ENCODE assay signal across 8 cellular contexts in the genomic region with DNA sequence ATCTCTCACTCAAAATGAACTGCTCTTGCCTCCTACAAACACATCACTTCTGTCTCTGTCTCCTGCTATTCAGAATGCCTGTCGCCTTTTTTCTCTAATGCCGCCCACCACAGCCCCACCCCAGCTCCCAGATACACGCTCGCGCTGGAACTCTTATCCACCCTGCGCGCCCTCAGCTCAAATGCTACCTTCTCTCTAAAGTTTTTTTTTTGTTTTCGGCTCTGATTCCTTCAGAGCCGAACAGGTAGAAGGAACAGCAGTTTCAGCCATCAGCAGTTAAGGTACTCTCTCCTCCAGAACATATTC. TPM values are rescaled to one million over a fixed set of nuclear protein-coding genes. Genes with fewer than 3 reads are reported as not detected.
DNase-seq lines count a peak whose midpoint lies in the region; ATAC-seq and TF ChIP-seq lines count a peak whose summit lies in the region.

No MANE protein-coding gene starts in this region.

- 2% methylated on average over 9 of the region's 9 CpGs for WGBS in SK-N-SH (ENCODE audit: low lambda C conversion rate)

- H3K27ac ChIP-seq in SK-N-SH (ENCODE audit: low read depth in 2 of 2, low read length in 1 of 2): peak overlapping the region; percentile 17 to 92; a peak in 3 of 4 replicates
- H3K27ac ChIP-seq in effector memory CD4-positive, alpha-beta T cell (ENCODE audit: insufficient read depth, low read length, poor library complexity, severe bottlenecking): peak overlapping the region; percentile 88

- H3K27me3 ChIP-seq in H7 (ENCODE audit: control insufficient read depth, insufficient read depth, low read length) (no peaks in the 10 kb centered on the region), SK-N-SH (ENCODE audit: insufficient read depth) (no peaks in the 10 kb centered on the region)
- H3K27me3 ChIP-seq in effector memory CD4-positive, alpha-beta T cell (replicated peaks; ENCODE audit: control insufficient read depth, insufficient read depth, low read length, poor library complexity, severe bottlenecking): no peaks in the 10 kb centered on the region

- H3K4me2 ChIP-seq in SK-N-SH: peak overlapping the region; percentile 89

- H4K20me1 ChIP-seq in SK-N-SH (ENCODE audit: insufficient read depth): peaks cover 2% of the 10 kb centered on the region; the same call in 1 of the 2 replicates

- H3K36me3 ChIP-seq in H7 (replicated peaks; ENCODE audit: control insufficient read depth, insufficient read depth, low read length) (no peaks in the 10 kb centered on the region), SK-N-SH (replicated peaks in 1 of 2; ENCODE audit: control insufficient read depth in 1 of 2, insufficient read depth in 2 of 2, low read length in 1 of 2) (no peaks in the 10 kb centered on the region)
- H3K36me3 ChIP-seq in effector memory CD4-positive, alpha-beta T cell (ENCODE audit: control insufficient read depth, insufficient read depth, low read length): no peaks in the 10 kb centered on the region

- peaks cover 4% of the 10 kb centered on the region for H3K79me2 ChIP-seq in SK-N-SH (ENCODE audit: insufficient read depth)

- H3K9me2 ChIP-seq in SK-N-SH: no peaks in the 10 kb centered on the region

- H3K27me3 Mint-ChIP-seq in natural killer cell (ENCODE audit: low read depth in 2 of 2): no peaks in the 10 kb centered on the region

- H2AFZ ChIP-seq in SK-N-SH (ENCODE audit: low read depth): peak overlapping the region; percentile 96

- no peak for TF ChIP-seq RAD21 in SK-N-SH (IDR thresholded peaks at IDR 0.05; ENCODE audit: low read length)

- peak; percentile 44 for DNase-seq in H7
- DNase-seq in SK-N-SH: peak; percentile 47
- DNase-seq in effector memory CD4-positive, alpha-beta T cell: no peak
- DNase-seq in natural killer cell: no peak
- DNase-seq in GM10266 (ENCODE audit: extremely low spot score): no peak
- no peak for DNase-seq in AG08395 (ENCODE audit: low spot score)

- CTCF ChIA-PET in SK-N-SH (lab: Yijun Ruan, JAX): interaction anchor here (0.7 to 8.1 kb wide), 24 partner anchors 10 to 195 kb away, joined by 3 to 76 read pairs (median 3); no protein-coding TSS in a partner anchor

- H3K36me3 Mint-ChIP-seq in natural killer cell: no peaks in the 10 kb centered on the region

- intact Hi-C loops in natural killer cell (cut with micrococcal nuclease): loop anchor here (10.0 kb wide), 2 partner anchors 370 to 750 kb away; a partner anchor contains a TSS

- TF ChIP-seq EP300 in SK-N-SH (IDR thresholded peaks at IDR 0.05; ENCODE audit: borderline replicate concordance in 1 of 2, low read depth in 1 of 2, low read length in 1 of 2): no peak

- no peaks in the 10 kb centered on the region for H3K9me3 Mint-ChIP-seq in natural killer cell

- H3K4me3 ChIP-seq in H7 (ENCODE audit: insufficient read depth, low read depth, low read length): peak overlapping the region; percentile 60
- peak overlapping the region; percentile 87 to 89 for H3K4me3 ChIP-seq in SK-N-SH (ENCODE audit: low read depth in 2 of 2, low read length in 1 of 2)
- peak overlapping the region; percentile 68 for H3K4me3 ChIP-seq in effector memory CD4-positive, alpha-beta T cell (ENCODE audit: insufficient read depth, low read depth, low read length, poor library complexity, severe bottlenecking)

- H3K9ac ChIP-seq in SK-N-SH: peak overlapping the region; percentile 65

- peak overlapping the region; percentile 90 for H3K4me3 Mint-ChIP-seq in natural killer cell

- peaks cover 45 to 51% of the 10 kb centered on the region in 2 donors for H3K4me1 Mint-ChIP-seq in natural killer cell

- H3K9me3 ChIP-seq in SK-N-SH: no peaks in the 10 kb centered on the region
- H3K9me3 ChIP-seq in effector memory CD4-positive, alpha-beta T cell (ENCODE audit: control insufficient read depth, low read length): no peaks in the 10 kb centered on the region

- ATAC-seq in natural killer cell (no peak), HG03520 (IDR thresholded peaks at IDR 0.05; ENCODE audit: unreplicated experiment) (no peak), GM19035 (IDR thresholded peaks at IDR 0.05; ENCODE audit: unreplicated experiment) (no peak)

- H3F3A ChIP-seq in SK-N-SH (replicated peaks; ENCODE audit: insufficient read depth): peaks cover 7% of the 10 kb centered on the region

- POLR2A ChIA-PET in SK-N-SH (lab: Yijun Ruan, JAX): interaction anchor here (0.6 to 1.5 kb wide), 5 partner anchors 15 to 119 kb away, joined by 3 to 6 read pairs (median 4); a partner anchor contains a TSS

- peaks cover 6 to 29% of the 10 kb centered on the region in 2 experiments; a peak in 3 of 4 replicates for H3K4me1 ChIP-seq in SK-N-SH (ENCODE audit: control insufficient read depth in 1 of 2, insufficient read depth in 2 of 2, low read depth in 1 of 2, low read length in 1 of 2)
- H3K4me1 ChIP-seq in effector memory CD4-positive, alpha-beta T cell (ENCODE audit: control insufficient read depth, insufficient read depth, low read length, poor library complexity, severe bottlenecking): peaks cover 34% of the 10 kb centered on the region

- TF ChIP-seq CTCF in SK-N-SH (IDR thresholded peaks at IDR 0.05) (0 out of 2 replicates have a peak, but pooled peaks have one; percentile 12), natural killer cell (IDR thresholded peaks at IDR 0.05) (peak; percentile 7), GM10266 (IDR thresholded peaks at IDR 0.05; ENCODE audit: control insufficient read depth, insufficient read depth, low read depth, missing control alignments) (no peak)

- peak overlapping the region; percentile 89 to 96 for H3K27ac Mint-ChIP-seq in natural killer cell

TF ChIP-seq in SK-N-SH, 30 proteins besides CTCF, POLR2A, EP300 and RAD21:
- no peak for TF ChIP-seq SMC3 (IDR thresholded peaks at IDR 0.05; ENCODE audit: low read depth, low read length)
- no peak for TF ChIP-seq TAF1 (IDR thresholded peaks at IDR 0.05; ENCODE audit: borderline replicate concordance, low read depth, low read length)
- TF ChIP-seq FOSL2 (IDR thresholded peaks at IDR 0.05; ENCODE audit: borderline replicate concordance, low read depth): no peak
- TF ChIP-seq RXRA (IDR thresholded peaks at IDR 0.05; ENCODE audit: borderline replicate concordance, low read depth): no peak
- no peak for TF ChIP-seq FOXM1 (IDR thresholded peaks at IDR 0.05; ENCODE audit: low read depth)
- no peak for TF ChIP-seq GATA2 (CRISPR knock-in tag; IDR thresholded peaks at IDR 0.05)
- TF ChIP-seq ELF1 (IDR thresholded peaks at IDR 0.05): no peak
- TF ChIP-seq MEF2A (IDR thresholded peaks at IDR 0.05; ENCODE audit: borderline replicate concordance, low read depth): no peak
- TF ChIP-seq, protein P1, sequence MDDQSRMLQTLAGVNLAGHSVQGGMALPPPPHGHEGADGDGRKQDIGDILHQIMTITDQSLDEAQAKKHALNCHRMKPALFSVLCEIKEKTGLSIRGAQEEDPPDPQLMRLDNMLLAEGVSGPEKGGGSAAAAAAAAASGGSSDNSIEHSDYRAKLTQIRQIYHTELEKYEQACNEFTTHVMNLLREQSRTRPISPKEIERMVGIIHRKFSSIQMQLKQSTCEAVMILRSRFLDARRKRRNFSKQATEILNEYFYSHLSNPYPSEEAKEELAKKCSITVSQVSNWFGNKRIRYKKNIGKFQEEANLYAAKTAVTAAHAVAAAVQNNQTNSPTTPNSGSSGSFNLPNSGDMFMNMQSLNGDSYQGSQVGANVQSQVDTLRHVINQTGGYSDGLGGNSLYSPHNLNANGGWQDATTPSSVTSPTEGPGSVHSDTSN (IDR thresholded peaks at IDR 0.05): no peak
- no peak for TF ChIP-seq CHD2 (IDR thresholded peaks at IDR 0.05; ENCODE audit: low read length, partially characterized antibody)
- TF ChIP-seq RCOR1 (IDR thresholded peaks at IDR 0.05; ENCODE audit: low read length): no peak
- no peak for TF ChIP-seq YY1 (IDR thresholded peaks at IDR 0.05; ENCODE audit: low read depth)
- TF ChIP-seq GABPA (IDR thresholded peaks at IDR 0.05; ENCODE audit: low read depth): no peak
- TF ChIP-seq TCF12 (IDR thresholded peaks at IDR 0.05): no peak
- TF ChIP-seq RFX5 (IDR thresholded peaks at IDR 0.05; ENCODE audit: low read length): no peak
- TF ChIP-seq TEAD4 (IDR thresholded peaks at IDR 0.05; ENCODE audit: borderline replicate concordance, insufficient read depth): no peak
- no peak for TF ChIP-seq NRF1 (IDR thresholded peaks at IDR 0.05; ENCODE audit: low read depth, low read length)
- TF ChIP-seq NFIC (IDR thresholded peaks at IDR 0.05; ENCODE audit: borderline replicate concordance): no peak
- TF ChIP-seq, protein P2, sequence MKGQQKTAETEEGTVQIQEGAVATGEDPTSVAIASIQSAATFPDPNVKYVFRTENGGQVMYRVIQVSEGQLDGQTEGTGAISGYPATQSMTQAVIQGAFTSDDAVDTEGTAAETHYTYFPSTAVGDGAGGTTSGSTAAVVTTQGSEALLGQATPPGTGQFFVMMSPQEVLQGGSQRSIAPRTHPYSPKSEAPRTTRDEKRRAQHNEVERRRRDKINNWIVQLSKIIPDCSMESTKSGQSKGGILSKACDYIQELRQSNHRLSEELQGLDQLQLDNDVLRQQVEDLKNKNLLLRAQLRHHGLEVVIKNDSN (IDR thresholded peaks at IDR 0.05; ENCODE audit: borderline replicate concordance, low read depth): no peak

RNA-seq across cellular contexts. Expression of a gene that starts 3.9 kb away (rescaled TPM):
- 8.4 and 22.0 TPM in 2 replicates for total RNA-seq in H7 (2014; rRNA removed; shearing (Covaris generic))
- 12.8 and 14.6 TPM in 2 replicates for polyA plus RNA-seq in SK-N-SH (2012; rRNA removed)
- 10.8 and 12.0 TPM in 2 replicates for polyA plus RNA-seq in SK-N-SH (2012; cell fraction: cytosol; rRNA removed)
- polyA plus RNA-seq in SK-N-SH (2012; cell fraction: nucleus; rRNA removed): 9.7 and 30.1 TPM in 2 replicates
- 10 to 100 TPM; 32.6 to 73.9 (median 52.7) TPM for total RNA-seq in natural killer cell

Comparison
In these comparisons a context has a peak if more than half of its experiments do, and no peak if none do; other contexts are left out.
1. DNase-seq: peak in H7 (single experiment) and SK-N-SH (single experiment); none in effector memory CD4-positive, alpha-beta T cell (0 of 3), natural killer cell (single experiment), GM10266 (single experiment) and AG08395 (single experiment).
2. Peak in every context shown above with its lines, with median percentiles within 50 percentile points of each other: H3K4me3 ChIP-seq.